ENCODE assay signal across 17 cellular contexts in the genomic region with DNA sequence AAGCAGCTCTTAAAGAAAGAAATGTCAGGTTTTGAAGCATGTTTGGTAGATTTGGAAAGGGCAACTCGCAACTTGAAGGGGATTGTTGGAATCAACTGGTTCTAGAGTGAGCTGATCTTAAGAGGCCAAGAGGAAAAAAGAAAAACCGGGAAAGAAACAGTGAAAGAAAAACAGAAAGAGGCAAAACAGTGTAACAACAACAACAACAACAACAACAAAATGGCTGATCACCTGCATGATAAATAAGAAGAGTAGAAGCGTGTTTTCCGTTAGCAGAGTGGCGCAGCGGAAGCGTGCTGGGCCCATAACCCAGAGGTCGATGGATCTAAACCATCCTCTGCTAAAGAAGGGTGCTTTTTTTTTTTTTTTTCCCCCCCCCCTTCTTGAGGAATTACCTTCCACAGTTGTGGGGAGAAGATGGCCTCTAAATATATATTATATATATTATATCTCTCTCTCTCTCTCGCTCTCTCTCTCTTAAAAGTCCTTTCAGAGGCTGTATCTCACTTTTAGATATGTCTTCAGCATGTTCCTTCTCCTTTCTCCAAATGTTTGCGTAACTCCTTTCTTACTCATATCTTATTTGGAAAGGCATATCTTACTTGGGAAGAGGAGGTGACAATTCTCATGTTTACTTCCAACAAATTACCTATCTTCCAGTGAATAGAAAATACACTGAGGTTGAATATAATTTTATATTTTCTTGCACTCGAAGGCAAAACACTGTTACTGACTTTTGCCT.
DNase-seq lines count a peak whose midpoint lies in the region; ATAC-seq, FAIRE-seq and TF ChIP-seq lines count a peak whose summit lies in the region.
"Had no signal": no experiment of that assay in that cellular context is flagged by ENCODE, and none has a peak within 500 bp of the region (broad histone marks: within the 10 kb centered on the region; RNA-seq: fewer than 3 reads in every experiment).

No MANE protein-coding gene starts in this region.

- H3K4me2 ChIP-seq in HepG2 (ENCODE audit: low read depth, low read length), result peak overlapping the region; percentile 56
- H3K4me2 ChIP-seq: KMS-11 had no signal

- peak overlapping the region; percentile 83 for H2AFZ ChIP-seq in HepG2 (ENCODE audit: low read length)

- intact Hi-C loops in HepG2 (cut with micrococcal nuclease; ENCODE audit: unreplicated experiment) (no loop called here), right lobe of liver (cut with DNase I) (no loop called here)

- H3K36me3 ChIP-seq in HepG2 (replicated peaks in 1 of 2; ENCODE audit: control insufficient read depth in 1 of 2, insufficient read depth in 2 of 2, low read length in 2 of 2), result no peaks in the 10 kb centered on the region
- no peaks in the 10 kb centered on the region for H3K36me3 ChIP-seq in right lobe of liver
- no peaks in the 10 kb centered on the region for H3K36me3 ChIP-seq in NT2/D1 (ENCODE audit: insufficient read depth, insufficient read length, low read length)

- no peak for TF ChIP-seq RAD21 in HepG2 (CRISPR knock-in tag; IDR thresholded peaks at IDR 0.05)

- no TSS peak for BruUV-seq in HepG2 (replicated peaks; lab: Mats Ljungman, UMichigan)

- H3K4me1 ChIP-seq in HepG2 (ENCODE audit: insufficient read depth, low read length) (peaks cover 24% of the 10 kb centered on the region), right lobe of liver (no peaks in the 10 kb centered on the region), NT2/D1 (ENCODE audit: insufficient read depth, insufficient read length) (no peaks in the 10 kb centered on the region)

- ATAC-seq in HepG2 (no peak), right lobe of liver (no peak), GM18519 (IDR thresholded peaks at IDR 0.05; ENCODE audit: low FRiP score, unreplicated experiment) (no peak)
- no peak for ATAC-seq in stimulated activated memory B cell treated with anti-CD40 and anti-IgM and Interleukin-4, amounts not matched to agents 10 μg/mL and 1 μg/mL and 100 μg/mL, for 72 hours

- TF ChIP-seq CTCF in HepG2 (CRISPR knock-in tag; IDR thresholded peaks at IDR 0.05) (no peak), right lobe of liver (IDR thresholded peaks at IDR 0.05) (no peak), endothelial cell (IDR thresholded peaks at IDR 0.05; ENCODE audit: unreplicated experiment) (no peak)

- no peak overlapping the region for H3K27ac Mint-ChIP-seq in endothelial cell (ENCODE audit: unreplicated experiment)
- peak overlapping the region; percentile 28 for H3K27ac Mint-ChIP-seq in stimulated activated memory B cell treated with anti-CD40 and anti-IgM and Interleukin-4, amounts not matched to agents 10 μg/mL and 1 μg/mL and 100 μg/mL, for 72 hours

- H3K4me1 Mint-ChIP-seq in endothelial cell (ENCODE audit: unreplicated experiment), result peaks cover 9% of the 10 kb centered on the region
- H3K4me1 Mint-ChIP-seq in stimulated activated memory B cell treated with anti-CD40 and anti-IgM and Interleukin-4, amounts not matched to agents 10 μg/mL and 1 μg/mL and 100 μg/mL, for 72 hours, result peaks cover 28% of the 10 kb centered on the region

- WGBS in HepG2 (ENCODE audit: low lambda C conversion rate), result 68% methylated on average over 11 of the region's 11 CpGs
- WGBS in right lobe of liver (ENCODE audit: insufficient coverage, low coverage, low lambda C conversion rate, missing lambda C conversion rate), result 68% methylated on average over 11 of the region's 11 CpGs

- CTCF ChIA-PET in HepG2 (lab: Yijun Ruan, JAX; ENCODE audit: low intra/inter-chr PET ratio, low total read pairs), result no interaction called here

- H3K27me3 Mint-ChIP-seq in endothelial cell (ENCODE audit: unreplicated experiment), result peaks cover 7% of the 10 kb centered on the region
- peaks cover 14% of the 10 kb centered on the region for H3K27me3 Mint-ChIP-seq in stimulated activated memory B cell treated with anti-CD40 and anti-IgM and Interleukin-4, amounts not matched to agents 10 μg/mL and 1 μg/mL and 100 μg/mL, for 72 hours

- H4K20me1 ChIP-seq in HepG2 (ENCODE audit: insufficient read depth, low read length), result no peaks in the 10 kb centered on the region

- TF ChIP-seq POLR2A in HepG2 (IDR thresholded peaks at IDR 0.05; ENCODE audit: insufficient read depth in 1 of 2, low read depth in 2 of 2, low read length in 2 of 2) (no peak), right lobe of liver (IDR thresholded peaks at IDR 0.05) (no peak)

- H3K9ac ChIP-seq in HepG2 (ENCODE audit: insufficient read depth, low read depth, low read length), result peak overlapping the region; percentile 31; the same call in 1 of the 2 replicates
- no peak overlapping the region for H3K9ac ChIP-seq in NT2/D1 (ENCODE audit: insufficient read length, low read depth)
- H3K9ac ChIP-seq: KMS-11 had no signal

- H3K9me3 ChIP-seq in HepG2 (ENCODE audit: low read length) (no peaks in the 10 kb centered on the region), right lobe of liver (no peaks in the 10 kb centered on the region), NT2/D1 (ENCODE audit: insufficient read depth, low read length) (no peaks in the 10 kb centered on the region)

- H3K4me3 Mint-ChIP-seq in endothelial cell (ENCODE audit: unreplicated experiment), result peak overlapping the region; percentile 33
- H3K4me3 Mint-ChIP-seq in stimulated activated memory B cell treated with anti-CD40 and anti-IgM and Interleukin-4, amounts not matched to agents 10 μg/mL and 1 μg/mL and 100 μg/mL, for 72 hours, result no peak overlapping the region

- H3K4me3 ChIP-seq in HepG2 (replicated peaks in 1 of 3; ENCODE audit: insufficient read depth in 1 of 3, low read depth in 2 of 3, low read length in 3 of 3), result peak overlapping the region; percentile 38 to 50 (median 47); a peak in 4 of 6 replicates
- H3K4me3 ChIP-seq in right lobe of liver, result no peak overlapping the region
- peak overlapping the region; percentile 1 for H3K4me3 ChIP-seq in NT2/D1 (ENCODE audit: insufficient read length, low read depth)

- H3K79me2 ChIP-seq in HepG2 (ENCODE audit: insufficient read depth, low read length), result no peaks in the 10 kb centered on the region

- H3K36me3 Mint-ChIP-seq in endothelial cell (ENCODE audit: low read depth, unreplicated experiment), result no peaks in the 10 kb centered on the region
- peaks cover 4% of the 10 kb centered on the region for H3K36me3 Mint-ChIP-seq in stimulated activated memory B cell treated with anti-CD40 and anti-IgM and Interleukin-4, amounts not matched to agents 10 μg/mL and 1 μg/mL and 100 μg/mL, for 72 hours

- DNase-seq in HepG2 (ENCODE audit: low spot score), result no peak
- no peak for DNase-seq in right lobe of liver
- DNase-seq in NT2/D1 (ENCODE audit: low read depth, low spot score), result no peak
- DNase-seq in endothelial cell (ENCODE audit: low spot score), result no peak
- DNase-seq in NCI-H1048 (lab: John Stamatoyannopoulos, UW), result no peak
- DNase-seq in ecto neural progenitor cell (ENCODE audit: low spot score), result no peak
- DNase-seq: ACHN; activated CD4-positive, alpha-beta T cell treated with anti-CD3 and anti-CD28 coated beads, Interleukin-2, amount 50 U/mL, for 4 hours; activated naive CD4-positive, alpha-beta T cell treated with Interleukin-2 at 50 U/mL for 16 hours; caudate nucleus; erythroblast; NCI-H2107; T-helper 2 cell had no signal

- in situ Hi-C loops in HepG2 (cut with HindIII; ENCODE audit: extremely low pct_ligation_motif_present, low pct_unique_long_range_greater_than_20kb), result no loop called here

- H3K9me3 Mint-ChIP-seq in endothelial cell (ENCODE audit: unreplicated experiment), result no peaks in the 10 kb centered on the region
- H3K9me3 Mint-ChIP-seq in stimulated activated memory B cell treated with anti-CD40 and anti-IgM and Interleukin-4, amounts not matched to agents 10 μg/mL and 1 μg/mL and 100 μg/mL, for 72 hours, result peaks cover 2% of the 10 kb centered on the region

- H3K27me3 ChIP-seq in HepG2 (ENCODE audit: control insufficient read depth in 1 of 2, insufficient read depth in 2 of 2, low read length in 2 of 2) (no peaks in the 10 kb centered on the region), right lobe of liver (no peaks in the 10 kb centered on the region), NT2/D1 (ENCODE audit: insufficient read depth, insufficient read length) (peaks cover 42% of the 10 kb centered on the region)

- POLR2A ChIA-PET in HepG2 (lab: Yijun Ruan, JAX), result no interaction called here

- no peak for FAIRE-seq in HepG2 (lab: Jason Lieb, UNC)
- FAIRE-seq: D721Med had no signal

- H3K27ac ChIP-seq in HepG2 (ENCODE audit: extremely low read length, insufficient read depth, low read length) (no peak overlapping the region), right lobe of liver (no peak overlapping the region)
- H3K27ac ChIP-seq: KMS-11 had no signal

- TF ChIP-seq EP300 in HepG2 (IDR thresholded peaks at IDR 0.05; ENCODE audit: low read depth in 2 of 2, low read length in 2 of 2), result no peak
- TF ChIP-seq EP300 in HepG2 (CRISPR knock-in tag; IDR thresholded peaks at IDR 0.05; ENCODE audit: borderline replicate concordance), result no peak

TF ChIP-seq in HepG2, 621 proteins besides CTCF, POLR2A, EP300 and RAD21 (continues in another document):
- TF ChIP-seq FOXP1 (IDR thresholded peaks at IDR 0.05) (peak; percentile 98), FOXP1 (CRISPR knock-in tag; IDR thresholded peaks at IDR 0.05) (peak; percentile 48), YY1 (IDR thresholded peaks at IDR 0.05; ENCODE audit: insufficient read depth, insufficient replicate concordance, low read depth, low read length) (peak; percentile 34), GATA4 (IDR thresholded peaks at IDR 0.05; ENCODE audit: borderline replicate concordance, low read depth) (no peak), FOXK2 (IDR thresholded peaks at IDR 0.05) (peak; percentile 55; the same call in 1 of the 2 replicates), ZNF24 (IDR thresholded peaks at IDR 0.05) (peak; percentile 88), ZNF766 (CRISPR knock-in tag; IDR thresholded peaks at IDR 0.05; ENCODE audit: borderline replicate concordance) (no peak)
- TF ChIP-seq, protein P1, sequence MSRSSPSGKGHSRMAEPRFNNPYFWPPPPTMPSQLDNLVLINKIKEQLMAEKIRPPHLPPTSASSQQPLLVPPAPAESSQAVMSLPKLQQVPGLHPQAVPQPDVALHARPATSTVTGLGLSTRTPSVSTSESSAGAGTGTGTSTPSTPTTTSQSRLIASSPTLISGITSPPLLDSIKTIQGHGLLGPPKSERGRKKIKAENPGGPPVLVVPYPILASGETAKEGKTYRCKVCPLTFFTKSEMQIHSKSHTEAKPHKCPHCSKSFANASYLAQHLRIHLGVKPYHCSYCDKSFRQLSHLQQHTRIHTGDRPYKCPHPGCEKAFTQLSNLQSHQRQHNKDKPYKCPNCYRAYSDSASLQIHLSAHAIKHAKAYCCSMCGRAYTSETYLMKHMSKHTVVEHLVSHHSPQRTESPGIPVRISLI (CRISPR knock-in tag; IDR thresholded peaks at IDR 0.05; ENCODE audit: borderline replicate concordance), result peak; percentile 49; the same call in 1 of the 2 replicates

Comparison
In these comparisons a context has a peak if more than half of its experiments do, and no peak if none do; other contexts are left out.
1. H3K4me3 ChIP-seq: peak in HepG2 (3 of 3) and NT2/D1 (single experiment); none in right lobe of liver (0 of 3).